In genomic region chr12:13234045-13234641, GRCh38 we compare ENCODE assay signal across 9 cellular contexts. TPM values are rescaled to one million over a fixed set of nuclear protein-coding genes. Genes with fewer than 3 reads are reported as not detected.
DNase-seq lines count a peak whose midpoint lies in the region; ATAC-seq and TF ChIP-seq lines count a peak whose summit lies in the region.
"Had no signal": no experiment of that assay in that cellular context is flagged by ENCODE, and none has a peak within 500 bp of the region (broad histone marks: within the 10 kb centered on the region; RNA-seq: fewer than 3 reads in every experiment).

No MANE protein-coding gene starts in this region.

- H3K4me3 ChIP-seq in HAP-1, result no peak overlapping the region
- no peak overlapping the region for H3K4me3 ChIP-seq in cardiac fibroblast (replicated peaks in 1 of 2; ENCODE audit: low read depth in 2 of 2, low read length in 2 of 2)
- no peak overlapping the region for H3K4me3 ChIP-seq in left lung
- H3K4me3 ChIP-seq in tibial artery, result no peak overlapping the region
- H3K4me3 ChIP-seq: BLaER1 had no signal

- DNase-seq in DMS153 (lab: John Stamatoyannopoulos, UW) (peak; percentile 8), DMS153 treated with DMSO at 0.1 percent for 48 hours (lab: John Stamatoyannopoulos, UW; ENCODE audit: unreplicated experiment) (no peak), HAP-1 (ENCODE audit: low spot score in 2 of 2) (peak; percentile 42 to 70), RKO (ENCODE audit: low spot score) (peak; percentile 62), cardiac fibroblast (ENCODE audit: low read depth in 2 of 2) (peak; percentile 79 to 82), left lung (no peak), tibial artery (peak in 1 of 2 donors; percentile 70), posterior cingulate gyrus (no peak)

- H3K9me3 ChIP-seq in HAP-1 (no peaks in the 10 kb centered on the region), left lung (no peaks in the 10 kb centered on the region), tibial artery (peaks cover 0 to 4% (median 0%) of the 10 kb centered on the region in 3 donors)

- peak; percentile 88 for ATAC-seq in left lung

- intact Hi-C loops in left lung (cut with DNase I), result no loop called here
- intact Hi-C loops in tibial artery (cut with DNase I; ENCODE audit: low total_unique reads), result no loop called here
- intact Hi-C loops in posterior cingulate gyrus (cut with DNase I), result no loop called here

- peak; percentile 96 for TF ChIP-seq CTCF in cardiac fibroblast (IDR thresholded peaks at IDR 0.05; ENCODE audit: low read depth, low read length)
- peak; percentile 75 to 78 for TF ChIP-seq CTCF in left lung (IDR thresholded peaks at IDR 0.05)
- peak; percentile 62 to 75 for TF ChIP-seq CTCF in tibial artery (IDR thresholded peaks at IDR 0.05)

- in situ Hi-C loops in HAP-1 (cut with MboI; ENCODE audit: low sequenced_read_pairs), result no loop called here

- H3K27me3 ChIP-seq in HAP-1 (ENCODE audit: low read depth) (0 out of 2 replicates have a peak, but pooled peaks cover 2% of the 10 kb centered on the region), left lung (no peaks in the 10 kb centered on the region), tibial artery (no peaks in the 10 kb centered on the region)
- H3K27me3 ChIP-seq: BLaER1 had no signal

- no peak overlapping the region for H3K27ac ChIP-seq in left lung
- H3K27ac ChIP-seq in tibial artery, result no peak overlapping the region
- H3K27ac ChIP-seq: BLaER1 had no signal

- no peaks in the 10 kb centered on the region for H3K4me1 ChIP-seq in HAP-1
- no peaks in the 10 kb centered on the region for H3K4me1 ChIP-seq in left lung
- no peaks in the 10 kb centered on the region for H3K4me1 ChIP-seq in tibial artery
- H3K4me1 ChIP-seq: BLaER1 had no signal

- H3K36me3 ChIP-seq in HAP-1 (replicated peaks) (no peaks in the 10 kb centered on the region), left lung (no peaks in the 10 kb centered on the region), tibial artery (no peaks in the 10 kb centered on the region)
- H3K36me3 ChIP-seq: BLaER1 had no signal

RNA-seq across cellular contexts. Expression of gene EMP1, which starts 37.6 kb away (rescaled TPM):
- total RNA-seq in left lung, result 100 to 1,000 TPM; 276 to 369 TPM

Comparison
In these comparisons a context has a peak if more than half of its experiments do, and no peak if none do; other contexts are left out.
1. DNase-seq: peak in DMS153 (single experiment), HAP-1 (2 of 2), RKO (single experiment) and cardiac fibroblast (2 of 2); none in DMS153 treated with DMSO at 0.1 percent for 48 hours (single experiment), left lung (0 of 2) and posterior cingulate gyrus (0 of 10).
2. Peak in every context shown above with its lines, with median percentiles within 50 percentile points of each other: CTCF ChIP-seq.